ENCODE assay signal across 8 cellular contexts in the genomic region with DNA sequence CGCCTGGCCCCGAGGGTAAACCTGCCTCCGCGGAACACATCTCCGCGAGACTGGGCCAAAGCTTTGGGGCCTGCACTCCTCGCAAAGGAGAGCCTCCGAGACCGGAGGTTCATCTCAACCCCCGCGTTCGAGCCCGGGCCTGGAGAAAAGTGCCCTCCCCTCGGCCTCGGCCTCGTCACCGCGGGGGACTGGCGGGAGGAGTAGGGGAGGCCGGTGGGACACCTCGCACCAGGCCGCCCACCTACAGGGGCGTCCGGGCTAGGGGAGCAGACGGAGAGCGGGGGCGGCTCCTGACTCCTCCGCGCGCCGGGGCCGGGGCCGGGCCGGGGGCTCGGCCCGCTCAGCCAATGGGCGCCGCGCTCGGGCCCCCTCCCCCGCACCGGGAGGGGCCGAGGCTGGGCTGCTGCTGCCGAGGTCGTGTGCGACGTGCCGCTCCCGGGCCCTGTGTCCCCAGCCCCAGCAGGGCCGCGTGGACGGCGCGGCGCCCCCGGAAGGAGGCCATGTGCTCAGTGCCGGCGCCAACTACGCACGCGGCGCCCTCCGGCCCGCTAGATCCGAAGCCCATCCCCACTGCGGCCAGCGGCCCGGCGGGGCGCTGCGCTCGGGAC. TPM values are rescaled to one million over a fixed set of nuclear protein-coding genes. Genes with fewer than 3 reads are reported as not detected.
DNase-seq lines count a peak whose midpoint lies in the region; ATAC-seq and TF ChIP-seq lines count a peak whose summit lies in the region.

No MANE protein-coding gene starts in this region.

- no peaks in the 10 kb centered on the region for H3K9me3 Mint-ChIP-seq in activated B cell treated with CpG ODN at 0.5 μM for 24 hours

- no peaks in the 10 kb centered on the region for H3K27me3 ChIP-seq in layer of hippocampus (ENCODE audit: control insufficient read depth, insufficient read depth, low read length)

- intact Hi-C loops in activated B cell treated with CpG ODN at 0.5 μM for 24 hours (cut with micrococcal nuclease) = loop anchor here (1.0 to 5.0 kb wide), 7 partner anchors 9 to 276 kb away; partner anchors contain the start of genes C1orf50, P3H1, YBX1 and ZNF691

- POLR2A ChIA-PET in activated B cell treated with CpG ODN at 0.5 μM for 24 hours (lab: Charles Lee) = interaction anchor here (1.1 to 26.4 kb wide), 5 partner anchors 16 to 276 kb away, joined by 3 to 694 read pairs (median 291); no protein-coding TSS in a partner anchor

- ATAC-seq in activated B cell treated with CpG ODN at 0.5 μM for 24 hours (ENCODE audit: low read depth) = peak; percentile 33

- DNase-seq in DMS153 treated with DMSO at 0.1 percent for 48 hours (lab: John Stamatoyannopoulos, UW; ENCODE audit: unreplicated experiment) = peak; percentile 41
- no peak for DNase-seq in DMS153 (lab: John Stamatoyannopoulos, UW)
- DNase-seq in HFF-Myc (ENCODE audit: extremely low read depth, low read depth) = no peak
- peak; percentile 19 for DNase-seq in MV-4-11 (lab: John Stamatoyannopoulos, UW)
- peak; percentile 71 for DNase-seq in activated B cell treated with CpG ODN at 0.5 μM for 24 hours
- DNase-seq in central memory CD4-positive, alpha-beta T cell = peak; percentile 64
- DNase-seq in stimulated activated CD4-positive, alpha-beta T cell treated with anti-CD3 and anti-CD28 coated beads, Interleukin-1b, Interleukin-23, amount 100 ng/mL, for 24 hours (ENCODE audit: low read depth in 4 of 4, low spot score in 1 of 4) = peak; percentile 38 to 73 (median 46)

- peaks cover 29% of the 10 kb centered on the region for H3K36me3 Mint-ChIP-seq in activated B cell treated with CpG ODN at 0.5 μM for 24 hours (ENCODE audit: low read depth)

- no peak for TF ChIP-seq CTCF in HFF-Myc (IDR thresholded peaks at IDR 0.05; ENCODE audit: low read depth, low read length, missing control alignments)
- TF ChIP-seq CTCF in activated B cell treated with CpG ODN at 0.5 μM for 24 hours (IDR thresholded peaks at IDR 0.05) = no peak

- H3K4me3 Mint-ChIP-seq in activated B cell treated with CpG ODN at 0.5 μM for 24 hours = peak overlapping the region; percentile 95

- peak overlapping the region; percentile 87 for H3K4me3 ChIP-seq in HFF-Myc (replicated peaks; ENCODE audit: low read depth, low read length)

- CTCF ChIA-PET in activated B cell treated with CpG ODN at 0.5 μM for 24 hours (lab: Charles Lee) = interaction anchor here (1.4 kb wide), 1 partner anchor 26 kb away, joined by 4 read pairs; no protein-coding TSS in a partner anchor

- H3K27ac Mint-ChIP-seq in activated B cell treated with CpG ODN at 0.5 μM for 24 hours = peak overlapping the region; percentile 93

- peak overlapping the region; percentile 87 for H3K27ac ChIP-seq in layer of hippocampus (ENCODE audit: low read depth, low read length)

- peaks cover 77% of the 10 kb centered on the region for H3K4me1 Mint-ChIP-seq in activated B cell treated with CpG ODN at 0.5 μM for 24 hours

- peaks cover 1% of the 10 kb centered on the region for H3K27me3 Mint-ChIP-seq in activated B cell treated with CpG ODN at 0.5 μM for 24 hours

RNA-seq across cellular contexts. Expression of gene SLC2A1, which starts 0.7 kb away (rescaled TPM):
- total RNA-seq in activated B cell treated with CpG ODN at 0.5 μM for 24 hours = 105 and 117 TPM in 2 replicates

Comparison
In these comparisons a context has a peak if more than half of its experiments do, and no peak if none do; other contexts are left out.
1. DNase-seq: peak in DMS153 treated with DMSO at 0.1 percent for 48 hours (single experiment), MV-4-11 (single experiment), activated B cell treated with CpG ODN at 0.5 μM for 24 hours (single experiment), central memory CD4-positive, alpha-beta T cell (single experiment) and stimulated activated CD4-positive, alpha-beta T cell treated with anti-CD3 and anti-CD28 coated beads, Interleukin-1b, Interleukin-23, amount 100 ng/mL, for 24 hours (4 of 4); none in DMS153 (single experiment) and HFF-Myc (single experiment).